In the genomic region with DNA sequence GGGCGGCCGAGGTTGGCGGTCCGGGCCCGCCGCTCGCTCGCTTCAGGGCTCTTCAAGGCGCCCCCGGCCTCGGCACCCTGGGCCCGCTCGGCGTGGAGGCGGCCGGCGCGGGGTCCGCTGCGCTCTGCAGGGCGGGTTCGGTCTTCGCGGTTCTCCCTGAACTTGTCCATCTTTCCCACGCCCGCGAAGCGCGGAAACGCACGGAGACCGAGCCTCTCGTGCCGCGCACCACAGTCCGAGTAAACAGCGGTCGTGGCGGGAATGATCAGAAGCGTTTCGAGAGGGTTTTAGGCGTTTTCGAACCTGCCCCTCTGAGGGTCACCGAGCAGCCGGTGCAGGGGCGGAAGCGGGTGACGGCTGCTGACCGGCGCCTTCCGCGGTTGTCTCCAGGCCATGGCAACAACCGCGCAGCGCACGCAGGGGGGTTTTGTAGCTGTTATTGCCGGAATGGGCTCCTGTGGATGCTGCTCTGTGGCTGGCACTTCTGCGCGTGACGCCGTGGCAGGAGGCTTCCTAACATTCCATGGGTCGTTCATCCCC, we compare ENCODE assay signal across 8 cellular contexts. TPM values are rescaled to one million over a fixed set of nuclear protein-coding genes. Genes with fewer than 3 reads are reported as not detected.
DNase-seq lines count a peak whose midpoint lies in the region; FAIRE-seq and TF ChIP-seq lines count a peak whose summit lies in the region.

No MANE protein-coding gene starts in this region.

- H3K9ac ChIP-seq in iPS-20b (ENCODE audit: low read depth, low read length), result peak overlapping the region; percentile 78; the same call in 1 of the 2 replicates

- H3K27me3 ChIP-seq in A673 (replicated peaks; ENCODE audit: insufficient read depth, low read depth, low read length, poor library complexity) (no peaks in the 10 kb centered on the region), ascending aorta (no peaks in the 10 kb centered on the region), iPS-20b (ENCODE audit: insufficient read depth, low read length) (no peaks in the 10 kb centered on the region), small intestine (ENCODE audit: control insufficient read depth in 2 of 2, insufficient read depth in 2 of 2, low read length in 2 of 2) (no peaks in the 10 kb centered on the region)

- no TSS peak for BruUV-seq in A673 (replicated peaks; lab: Mats Ljungman, UMichigan)

- POLR2A ChIA-PET in A673 (lab: Charles Lee; ENCODE audit: low non-redundant PET), result no interaction called here

- H3K27ac ChIP-seq in A673 (ENCODE audit: low read depth, low read length, poor library complexity, severe bottlenecking) (peak overlapping the region; percentile 100), KOPT-K1 (ENCODE audit: low read depth, low read length, poor library complexity, severe bottlenecking) (peak overlapping the region; percentile 93), ascending aorta (peak overlapping the region; percentile 100), iPS-20b (ENCODE audit: low read length) (no peak overlapping the region), small intestine (ENCODE audit: low read depth in 1 of 2, low read length in 1 of 2) (peak overlapping the region; percentile 94 to 99)

- TF ChIP-seq POLR2A in GM12892 (IDR thresholded peaks at IDR 0.05; ENCODE audit: low read depth, low read length), result no peak

- H3K4me3 ChIP-seq in A673 (ENCODE audit: low read depth, low read length, poor library complexity, severe bottlenecking), result peak overlapping the region; percentile 99
- peak overlapping the region; percentile 82 for H3K4me3 ChIP-seq in GM12865 (ENCODE audit: low read depth, low read length)
- peak overlapping the region; percentile 77 to 86 for H3K4me3 ChIP-seq in ascending aorta
- H3K4me3 ChIP-seq in iPS-20b (ENCODE audit: low read length), result peak overlapping the region; percentile 88
- H3K4me3 ChIP-seq in small intestine (ENCODE audit: low read depth in 1 of 2, low read length in 2 of 2), result peak overlapping the region; percentile 72 to 77

- FAIRE-seq in small intestine (lab: Jason Lieb, UNC), result no peak
- no peak for FAIRE-seq in GM12892 (lab: Jason Lieb, UNC)

- intact Hi-C loops in A673 (cut with micrococcal nuclease; ENCODE audit: unreplicated experiment) (no loop called here), ascending aorta (cut with DNase I) (loop anchor here (1.0 to 2.0 kb wide), 6 partner anchors 9 to 190 kb away; a partner anchor contains a TSS)

- H3K9me3 ChIP-seq in A673 (ENCODE audit: low read depth, low read length, poor library complexity, severe bottlenecking), result no peaks in the 10 kb centered on the region
- H3K9me3 ChIP-seq in KOPT-K1 (ENCODE audit: insufficient read depth, low read length, poor library complexity, severe bottlenecking), result peaks cover 4% of the 10 kb centered on the region
- no peaks in the 10 kb centered on the region for H3K9me3 ChIP-seq in ascending aorta
- H3K9me3 ChIP-seq in iPS-20b (ENCODE audit: insufficient read depth, low read depth, low read length), result no peaks in the 10 kb centered on the region
- no peaks in the 10 kb centered on the region for H3K9me3 ChIP-seq in small intestine (ENCODE audit: control insufficient read depth, low read depth)

- WGBS in small intestine, 3 donors, result 0 to 1% (median 1%) methylated on average over 41 to 62 of the region's 62 CpGs

- H3K4me1 ChIP-seq in A673 (ENCODE audit: insufficient read depth, low read length, poor library complexity, severe bottlenecking) (peaks cover 8% of the 10 kb centered on the region), ascending aorta (peaks cover 0 to 13% of the 10 kb centered on the region in 2 donors), iPS-20b (ENCODE audit: insufficient read depth, low read length) (peaks cover 5% of the 10 kb centered on the region; the same call in 1 of the 2 replicates), small intestine (ENCODE audit: control insufficient read depth in 2 of 2, insufficient read depth in 1 of 2, low read depth in 1 of 2, low read length in 1 of 2) (peaks cover 3 to 5% of the 10 kb centered on the region in 2 donors)

- peaks cover 25% of the 10 kb centered on the region for H3K36me3 ChIP-seq in A673 (ENCODE audit: insufficient read depth, low read length, poor library complexity, severe bottlenecking)
- H3K36me3 ChIP-seq in KOPT-K1 (ENCODE audit: insufficient read depth, low read length), result peaks cover 43% of the 10 kb centered on the region
- H3K36me3 ChIP-seq in ascending aorta, result peaks cover 26 to 29% of the 10 kb centered on the region in 2 donors
- peaks cover 24% of the 10 kb centered on the region for H3K36me3 ChIP-seq in iPS-20b (ENCODE audit: insufficient read depth, low read depth, low read length)
- peaks cover 4 to 8% of the 10 kb centered on the region in 2 donors for H3K36me3 ChIP-seq in small intestine (ENCODE audit: control insufficient read depth in 2 of 2, insufficient read depth in 2 of 2, low read length in 2 of 2)

- TF ChIP-seq CTCF in A673 (conservative IDR thresholded peaks at IDR 0.05; ENCODE audit: low read depth, low read length), result no peak
- no peak for TF ChIP-seq CTCF in GM12865 (IDR thresholded peaks at IDR 0.05; ENCODE audit: insufficient read depth, low read depth, low read length, missing control alignments)
- TF ChIP-seq CTCF in ascending aorta (IDR thresholded peaks at IDR 0.05), result no peak

- no peak for DNase-seq in A673 (ENCODE audit: low spot score)
- peak; percentile 65 for DNase-seq in GM12865 (ENCODE audit: low read depth)
- no peak for DNase-seq in ascending aorta (ENCODE audit: low spot score in 2 of 2)
- peak; percentile 19 for DNase-seq in small intestine
- DNase-seq in ureter (ENCODE audit: low spot score), result no peak
- no peak for DNase-seq in GM12892 (ENCODE audit: insufficient read length)

- CTCF ChIA-PET in A673 (lab: Charles Lee), result no interaction called here

RNA-seq across cellular contexts. Expression of a gene that starts 0.4 kb away (rescaled TPM):
- total RNA-seq in A673 (2021), result 74.1 and 75.7 TPM in 2 replicates
- 38.3 TPM for total RNA-seq in ascending aorta
- polyA plus RNA-seq in small intestine, result 10 to 100 TPM; 46.2 to 87.0 (median 53.5) TPM
- 48.2 TPM for total RNA-seq in ureter
- polyA plus RNA-seq in GM12892 (2012; ENCODE audit: missing spikeins), result 130 TPM

RNA-seq across cellular contexts. Expression of a gene that starts 8.4 kb away (rescaled TPM):
- 72.8 and 91.1 TPM in 2 replicates for total RNA-seq in A673 (2021)
- total RNA-seq in ascending aorta, result 124 TPM
- polyA plus RNA-seq in small intestine, result 10 to 100 TPM; 37.6 to 44.7 (median 37.8) TPM
- 98.0 TPM for total RNA-seq in ureter
- polyA plus RNA-seq in GM12892 (2012; ENCODE audit: missing spikeins), result 151 TPM

RNA-seq across cellular contexts. Expression of a gene that starts 40.6 kb away (rescaled TPM):
- total RNA-seq in A673 (2021), result 25.0 and 30.9 TPM in 2 replicates
- total RNA-seq in ascending aorta, result 36.6 TPM
- 10 to 100 TPM in 1 of 3 donors, 1 to 10 TPM in 2; 7.8 to 21.1 (median 8.1) TPM for polyA plus RNA-seq in small intestine
- 31.9 TPM for total RNA-seq in ureter
- polyA plus RNA-seq in GM12892 (2012; ENCODE audit: missing spikeins), result 9.3 TPM

RNA-seq across cellular contexts. Expression of a gene that starts 40.8 kb away (rescaled TPM):
- total RNA-seq in A673 (2021), result 20.1 and 24.0 TPM in 2 replicates
- total RNA-seq in ascending aorta, result 40.4 TPM
- polyA plus RNA-seq in small intestine, result 100 to 1,000 TPM in 2 of 3 donors, 10 to 100 TPM in 1; 40.8 to 254 (median 207) TPM
- total RNA-seq in ureter, result 44.5 TPM
- 10.8 TPM for polyA plus RNA-seq in GM12892 (2012; ENCODE audit: missing spikeins)

Comparison
In these comparisons a context has a peak if more than half of its experiments do, and no peak if none do; other contexts are left out.
1. DNase-seq: peak in GM12865 (single experiment) and small intestine (single experiment); none in A673 (single experiment), ascending aorta (0 of 2), ureter (single experiment) and GM12892 (single experiment).
2. Peak in every context shown above with its lines, with median percentiles within 50 percentile points of each other: H3K4me3 ChIP-seq.